ENCODE assay signal across 17 cellular contexts in the genomic region with DNA sequence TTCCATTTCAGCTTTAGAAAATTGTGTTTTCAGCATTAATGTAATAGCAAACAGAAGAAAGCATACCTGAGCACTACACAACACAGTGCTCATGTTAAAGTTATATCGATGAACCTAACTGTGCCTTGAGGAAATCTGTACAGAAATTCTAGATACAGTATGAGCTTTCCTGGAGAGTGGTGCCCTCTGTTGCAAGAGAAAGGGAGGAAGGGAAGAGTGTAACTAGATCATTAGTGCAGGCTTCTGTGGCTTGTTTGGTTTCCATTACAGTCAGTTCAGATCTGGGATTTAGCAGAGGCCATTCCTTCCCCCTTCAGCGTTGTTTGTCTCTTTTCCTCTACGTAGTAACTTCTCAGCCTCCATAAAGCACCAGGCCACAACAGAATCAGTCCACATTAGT.
DNase-seq lines count a peak whose midpoint lies in the region; ATAC-seq, FAIRE-seq and TF ChIP-seq lines count a peak whose summit lies in the region.
"Had no signal": no experiment of that assay in that cellular context is flagged by ENCODE, and none has a peak within 500 bp of the region (broad histone marks: within the 10 kb centered on the region; RNA-seq: fewer than 3 reads in every experiment).

No MANE protein-coding gene starts in this region.

- H2AFZ ChIP-seq in PC-3 (ENCODE audit: low read length): peak overlapping the region; percentile 55; the same call in 1 of the 2 replicates

- H3K9ac ChIP-seq in PC-3 (ENCODE audit: low read length): no peak overlapping the region

- H3K36me3 ChIP-seq in PC-3 (ENCODE audit: low read depth, low read length) (no peaks in the 10 kb centered on the region), small intestine (ENCODE audit: control insufficient read depth in 2 of 2, insufficient read depth in 2 of 2, low read length in 2 of 2) (no peaks in the 10 kb centered on the region)

- H3K9me2 ChIP-seq in PC-3 (replicated peaks; ENCODE audit: low read length): no peaks in the 10 kb centered on the region

- H3K9me3 ChIP-seq in PC-3 (ENCODE audit: low read length) (no peaks in the 10 kb centered on the region), small intestine (ENCODE audit: control insufficient read depth, low read depth) (no peaks in the 10 kb centered on the region)

- no peak overlapping the region for H3K4me2 ChIP-seq in PC-3 (ENCODE audit: low read length)

- POLR2A ChIA-PET in PC-3 (lab: Charles Lee; ENCODE audit: unreplicated experiment): no interaction called here

- H3F3A ChIP-seq in PC-3 (ENCODE audit: low read length, unreplicated experiment): no peaks in the 10 kb centered on the region

- WGBS in small intestine, 3 donors: 47 to 71% (median 60%) methylated on average over 3 of the region's 3 CpGs

- BruUV-seq in PC-3 (replicated peaks; lab: Mats Ljungman, UMichigan): no TSS peak

- ATAC-seq in PC-3: peak; percentile 67

- peak; percentile 42; the same call in 1 of the 2 replicates for TF ChIP-seq CTCF in PC-3 (conservative IDR thresholded peaks at IDR 0.05; ENCODE audit: low read depth, low read length)
- TF ChIP-seq CTCF in epithelial cell of esophagus (IDR thresholded peaks at IDR 0.05; ENCODE audit: insufficient read depth, low read depth, low read length, missing control alignments): peak; percentile 23
- TF ChIP-seq CTCF in retinal pigment epithelial cell (conservative IDR thresholded peaks at IDR 0.05; ENCODE audit: low read depth, low read length): peak; percentile 38

- H3K27me3 ChIP-seq in PC-3 (ENCODE audit: low read length) (no peaks in the 10 kb centered on the region), small intestine (ENCODE audit: control insufficient read depth in 2 of 2, insufficient read depth in 2 of 2, low read length in 2 of 2) (no peaks in the 10 kb centered on the region)

- no peaks in the 10 kb centered on the region for H3K79me2 ChIP-seq in PC-3 (ENCODE audit: low read length)

- H3K27ac ChIP-seq in PC-3 (ENCODE audit: low read length) (no peak overlapping the region), small intestine (ENCODE audit: low read depth in 1 of 2, low read length in 1 of 2) (no peak overlapping the region)
- H3K27ac ChIP-seq: epithelial cell of prostate had no signal

- FAIRE-seq in RCC 7860 (lab: Jason Lieb, UNC): no peak
- no peak for FAIRE-seq in small intestine (lab: Jason Lieb, UNC)

- DNase-seq in NCI-H526 treated with DMSO at 0.1 percent for 48 hours (lab: John Stamatoyannopoulos, UW) (peak; percentile 0), NCI-H526 (lab: John Stamatoyannopoulos, UW) (no peak), PC-3 (peak; percentile 25), epithelial cell of esophagus (ENCODE audit: low read depth) (peak; percentile 9), retinal pigment epithelial cell (ENCODE audit: low read depth) (no peak), RCC 7860 (ENCODE audit: low spot score) (no peak), ureter (ENCODE audit: low spot score) (no peak), small intestine (no peak)
- DNase-seq: activated CD8-positive, alpha-beta memory T cell treated with anti-CD3 and anti-CD28 coated beads for 24 hours; activated gamma-delta T cell treated with Interleukin-2 at 50 U/mL for 16 hours; caudate nucleus; COR-L47; MM.1S; NCI-H226; occipital lobe; RPMI8226 had no signal

- H3K4me3 ChIP-seq in PC-3 (ENCODE audit: low read length): no peak overlapping the region
- no peak overlapping the region for H3K4me3 ChIP-seq in epithelial cell of esophagus (ENCODE audit: low read length)
- H3K4me3 ChIP-seq in retinal pigment epithelial cell (ENCODE audit: low read length): no peak overlapping the region
- H3K4me3 ChIP-seq in small intestine (ENCODE audit: low read depth in 1 of 2, low read length in 2 of 2): no peak overlapping the region

- intact Hi-C loops in PC-3 (cut with micrococcal nuclease): loop anchor here (10.0 kb wide), 2 partner anchors 63 to 123 kb away; no protein-coding TSS in a partner anchor

- H4K20me1 ChIP-seq in PC-3 (ENCODE audit: low read length): no peaks in the 10 kb centered on the region

- H3K4me1 ChIP-seq in PC-3 (ENCODE audit: insufficient read depth, low read length) (no peaks in the 10 kb centered on the region), small intestine (ENCODE audit: control insufficient read depth in 2 of 2, insufficient read depth in 1 of 2, low read depth in 1 of 2, low read length in 1 of 2) (no peaks in the 10 kb centered on the region)

- CTCF ChIA-PET in PC-3 (lab: Charles Lee): no interaction called here

Comparison
In these comparisons a context has a peak if more than half of its experiments do, and no peak if none do; other contexts are left out.
1. DNase-seq: peak in NCI-H526 treated with DMSO at 0.1 percent for 48 hours (single experiment), PC-3 (single experiment) and epithelial cell of esophagus (single experiment); none in NCI-H526 (0 of 2), retinal pigment epithelial cell (single experiment), RCC 7860 (single experiment), ureter (single experiment) and small intestine (single experiment).
2. Peak in every context shown above with its lines, with median percentiles within 50 percentile points of each other: CTCF ChIP-seq.